23 cellular contexts compared by ENCODE assay signal in genomic region chr6:19831358-19831757, GRCh38. TPM values are rescaled to one million over a fixed set of nuclear protein-coding genes. Genes with fewer than 3 reads are reported as not detected.
DNase-seq lines count a peak whose midpoint lies in the region; ATAC-seq and TF ChIP-seq lines count a peak whose summit lies in the region.
"Had no signal": no experiment of that assay in that cellular context is flagged by ENCODE, and none has a peak within 500 bp of the region (broad histone marks: within the 10 kb centered on the region; RNA-seq: fewer than 3 reads in every experiment).

No MANE protein-coding gene starts in this region.

- intact Hi-C loops in body of pancreas (cut with DNase I) (no loop called here), right lobe of liver (cut with DNase I) (no loop called here)

- no peaks in the 10 kb centered on the region for H3K36me3 ChIP-seq in body of pancreas (replicated peaks in 1 of 2; ENCODE audit: insufficient read depth in 1 of 2, low read depth in 2 of 2)
- H3K36me3 ChIP-seq in right lobe of liver = no peaks in the 10 kb centered on the region
- H3K36me3 ChIP-seq: BLaER1 had no signal

- TF ChIP-seq POLR2A in body of pancreas (IDR thresholded peaks at IDR 0.05) = no peak
- TF ChIP-seq POLR2A in right lobe of liver (IDR thresholded peaks at IDR 0.05) = no peak

- peaks cover 16% of the 10 kb centered on the region for H3K9me3 Mint-ChIP-seq in nephron

- peak; percentile 51 for DNase-seq in Caki2 (ENCODE audit: low read depth)
- no peak for DNase-seq in body of pancreas
- peak; percentile 48 for DNase-seq in kidney glomerular epithelial cell (lab: John Stamatoyannopoulos, UW)
- no peak for DNase-seq in NK-92 treated with Interleukin-12 subunit alpha and Interleukin-12 subunit beta, amount 100 ng/mL, for 24 hours (lab: John Stamatoyannopoulos, UW)
- DNase-seq in right lobe of liver = no peak
- no peak for DNase-seq in RWPE1 (ENCODE audit: low spot score)
- DNase-seq: Caco-2; CD4-positive, CD25-positive, alpha-beta regulatory T cell; CD8-positive, alpha-beta T cell; DMS 273 treated with DMSO at 0.1 percent for 48 hours; DMS79; EL; GDM1; GM23248; H7; HCEC 1CT had no signal

- peak overlapping the region in 2 of 4 donors; percentile 18 to 47 for H3K27ac ChIP-seq in body of pancreas
- no peak overlapping the region for H3K27ac ChIP-seq in right lobe of liver
- H3K27ac ChIP-seq in RWPE1 = no peak overlapping the region
- H3K27ac ChIP-seq: 22Rv1, BLaER1, C4-2B, GM23248 had no signal

- ATAC-seq in body of pancreas (peak; percentile 27), right lobe of liver (no peak), HG03045 (IDR thresholded peaks at IDR 0.05; ENCODE audit: unreplicated experiment) (no peak)
- ATAC-seq: CD8-positive, alpha-beta T cell; GM12878 had no signal

- H3K4me1 ChIP-seq in body of pancreas (no peaks in the 10 kb centered on the region), right lobe of liver (no peaks in the 10 kb centered on the region)
- H3K4me1 ChIP-seq: BLaER1, Caco-2 had no signal

- no peaks in the 10 kb centered on the region for H3K4me1 Mint-ChIP-seq in nephron
- H3K4me1 Mint-ChIP-seq: B cell; CD4-positive, CD25-positive, alpha-beta regulatory T cell had no signal

- peak overlapping the region in 2 of 3 experiments; percentile 61 to 78 for H3K27ac Mint-ChIP-seq in nephron
- H3K27ac Mint-ChIP-seq: B cell; CD4-positive, CD25-positive, alpha-beta regulatory T cell; CD8-positive, alpha-beta T cell had no signal

- in situ Hi-C loops in Caki2 (cut with HindIII; ENCODE audit: low pct_unique_long_range_greater_than_20kb, low sequenced_read_pairs) = no loop called here

- H3K36me3 Mint-ChIP-seq in nephron (ENCODE audit: low read depth) = peaks cover 4% of the 10 kb centered on the region
- H3K36me3 Mint-ChIP-seq: CD4-positive, CD25-positive, alpha-beta regulatory T cell; CD8-positive, alpha-beta T cell had no signal

- no peak overlapping the region for H3K4me3 Mint-ChIP-seq in nephron
- H3K4me3 Mint-ChIP-seq: B cell; CD4-positive, CD25-positive, alpha-beta regulatory T cell; CD8-positive, alpha-beta T cell had no signal

- peaks cover 5% of the 10 kb centered on the region for H3K27me3 Mint-ChIP-seq in nephron (ENCODE audit: low read depth)

- H3K9me3 ChIP-seq in body of pancreas (no peaks in the 10 kb centered on the region), right lobe of liver (no peaks in the 10 kb centered on the region)
- H3K9me3 ChIP-seq: BLaER1, Caco-2 had no signal

- CTCF ChIA-PET in RWPE1 (lab: Yijun Ruan, JAX) = no interaction called here

- WGBS in body of pancreas, 2 donors = 26 to 29% methylated on average over 1 of the region's 1 CpG
- WGBS in right lobe of liver (ENCODE audit: insufficient coverage, low coverage, low lambda C conversion rate, missing lambda C conversion rate) = 50% methylated on average over 1 of the region's 1 CpG

- POLR2A ChIA-PET in RWPE1 (lab: Yijun Ruan, JAX; ENCODE audit: low non-redundant PET) = no interaction called here

- H3K4me3 ChIP-seq in body of pancreas (no peak overlapping the region), right lobe of liver (no peak overlapping the region)
- H3K4me3 ChIP-seq: BLaER1, GM12878, GM23248 had no signal

- TF ChIP-seq CTCF in body of pancreas (IDR thresholded peaks at IDR 0.05) (no peak), nephron (IDR thresholded peaks at IDR 0.05; ENCODE audit: unreplicated experiment in 3 of 3) (no peak), right lobe of liver (IDR thresholded peaks at IDR 0.05) (no peak), RWPE1 (conservative IDR thresholded peaks at IDR 0.05; ENCODE audit: low read depth) (no peak)

- H3K27me3 ChIP-seq in body of pancreas (no peaks in the 10 kb centered on the region), right lobe of liver (no peaks in the 10 kb centered on the region)
- H3K27me3 ChIP-seq: BLaER1 had no signal

RNA-seq across cellular contexts. Expression of gene ID4, which starts 5.8 kb away (rescaled TPM):
- 69.8 and 73.3 TPM in 2 replicates for total RNA-seq in Caki2 (2014; rRNA removed; shearing (Covaris generic); ENCODE audit: low replicate concordance)
- 10 to 100 TPM; 53.7 to 72.5 TPM for total RNA-seq in body of pancreas
- 1 to 10 TPM in 3 of 6 experiments, under 1 TPM in 3; 0.39 to 5.5 (median 1.3) TPM for total RNA-seq in right lobe of liver
- total RNA-seq: B cell; Caco-2; CD4-positive, CD25-positive, alpha-beta regulatory T cell; CD8-positive, alpha-beta T cell; GM12878 had no signal

Comparison
In these comparisons a context has a peak if more than half of its experiments do, and no peak if none do; other contexts are left out.
1. DNase-seq: peak in Caki2 (single experiment) and kidney glomerular epithelial cell (single experiment); none in body of pancreas (0 of 4), NK-92 treated with Interleukin-12 subunit alpha and Interleukin-12 subunit beta, amount 100 ng/mL, for 24 hours (single experiment), right lobe of liver (0 of 3) and RWPE1 (single experiment).
2. RNA of gene ID4, which starts 5.8 kb away (total RNA-seq): 69.8 to 73.3 TPM in Caki2 and 53.7 to 72.5 TPM in body of pancreas; 0.39 to 5.5 TPM in right lobe of liver; every median in the first group is over 4 times any median in the second.